Comparison of ENCODE assay signal across 1 cellular context in the genomic region with DNA sequence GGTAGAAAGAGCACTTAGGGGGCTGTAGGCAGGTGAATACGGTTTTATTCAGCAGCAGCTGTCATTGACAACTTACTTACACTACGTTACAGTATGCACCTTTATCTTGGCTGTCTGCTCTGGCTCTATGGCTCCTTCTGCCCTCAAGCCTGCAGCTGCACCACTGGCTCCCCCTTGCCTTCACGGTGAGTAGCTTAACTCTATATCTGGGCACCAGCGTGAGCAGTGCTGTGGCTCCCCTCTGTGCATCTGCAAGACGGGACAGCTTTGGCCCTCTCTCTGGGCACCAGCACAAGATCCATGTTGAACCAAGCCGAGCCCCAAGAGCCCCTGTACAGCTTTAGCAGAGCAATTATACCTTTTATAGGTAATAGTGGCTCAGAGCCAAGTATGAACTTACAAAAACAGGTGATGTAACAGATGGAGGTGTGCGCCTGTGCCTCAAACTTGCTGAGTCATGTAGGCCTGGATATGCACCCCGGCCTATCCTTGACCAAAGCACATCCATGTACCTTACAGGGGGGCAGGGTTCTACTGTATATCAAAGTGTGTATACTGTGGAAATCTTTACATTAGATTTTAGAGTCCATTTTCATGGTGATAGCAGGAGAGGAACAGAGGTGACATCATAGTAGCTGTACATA.
TF ChIP-seq lines count a peak whose summit lies in the region.

No MANE protein-coding gene starts in this region.

TF ChIP-seq in K562, 482 proteins besides CTCF, POLR2A, EP300 and RAD21 (continued from another document):
- TF ChIP-seq, protein P1, sequence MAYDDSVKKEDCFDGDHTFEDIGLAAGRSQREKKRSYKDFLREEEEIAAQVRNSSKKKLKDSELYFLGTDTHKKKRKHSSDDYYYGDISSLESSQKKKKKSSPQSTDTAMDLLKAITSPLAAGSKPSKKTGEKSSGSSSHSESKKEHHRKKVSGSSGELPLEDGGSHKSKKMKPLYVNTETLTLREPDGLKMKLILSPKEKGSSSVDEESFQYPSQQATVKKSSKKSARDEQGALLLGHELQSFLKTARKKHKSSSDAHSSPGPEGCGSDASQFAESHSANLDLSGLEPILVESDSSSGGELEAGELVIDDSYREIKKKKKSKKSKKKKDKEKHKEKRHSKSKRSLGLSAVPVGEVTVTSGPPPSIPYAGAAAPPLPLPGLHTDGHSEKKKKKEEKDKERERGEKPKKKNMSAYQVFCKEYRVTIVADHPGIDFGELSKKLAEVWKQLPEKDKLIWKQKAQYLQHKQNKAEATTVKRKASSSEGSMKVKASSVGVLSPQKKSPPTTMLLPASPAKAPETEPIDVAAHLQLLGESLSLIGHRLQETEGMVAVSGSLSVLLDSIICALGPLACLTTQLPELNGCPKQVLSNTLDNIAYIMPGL (CRISPR knock-in tag; IDR thresholded peaks at IDR 0.05), result no peak
- no peak for TF ChIP-seq COPS2 (conservative IDR thresholded peaks at IDR 0.05)
- TF ChIP-seq CHCHD3 (CRISPR knock-in tag; IDR thresholded peaks at IDR 0.05), result no peak
- peak; percentile 91 for TF ChIP-seq NFE2 (IDR thresholded peaks at IDR 0.05; ENCODE audit: low read depth)
- no peak for TF ChIP-seq RBM34 (IDR thresholded peaks at IDR 0.05; ENCODE audit: borderline replicate concordance, insufficient read depth, low read length)
- TF ChIP-seq CC2D1A (IDR thresholded peaks at IDR 0.05), result 0 out of 2 replicates have a peak, but pooled peaks have one; percentile 49
- TF ChIP-seq, protein P2, sequence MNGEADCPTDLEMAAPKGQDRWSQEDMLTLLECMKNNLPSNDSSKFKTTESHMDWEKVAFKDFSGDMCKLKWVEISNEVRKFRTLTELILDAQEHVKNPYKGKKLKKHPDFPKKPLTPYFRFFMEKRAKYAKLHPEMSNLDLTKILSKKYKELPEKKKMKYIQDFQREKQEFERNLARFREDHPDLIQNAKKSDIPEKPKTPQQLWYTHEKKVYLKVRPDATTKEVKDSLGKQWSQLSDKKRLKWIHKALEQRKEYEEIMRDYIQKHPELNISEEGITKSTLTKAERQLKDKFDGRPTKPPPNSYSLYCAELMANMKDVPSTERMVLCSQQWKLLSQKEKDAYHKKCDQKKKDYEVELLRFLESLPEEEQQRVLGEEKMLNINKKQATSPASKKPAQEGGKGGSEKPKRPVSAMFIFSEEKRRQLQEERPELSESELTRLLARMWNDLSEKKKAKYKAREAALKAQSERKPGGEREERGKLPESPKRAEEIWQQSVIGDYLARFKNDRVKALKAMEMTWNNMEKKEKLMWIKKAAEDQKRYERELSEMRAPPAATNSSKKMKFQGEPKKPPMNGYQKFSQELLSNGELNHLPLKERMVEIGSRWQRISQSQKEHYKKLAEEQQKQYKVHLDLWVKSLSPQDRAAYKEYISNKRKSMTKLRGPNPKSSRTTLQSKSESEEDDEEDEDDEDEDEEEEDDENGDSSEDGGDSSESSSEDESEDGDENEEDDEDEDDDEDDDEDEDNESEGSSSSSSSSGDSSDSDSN (IDR thresholded peaks at IDR 0.05; ENCODE audit: borderline replicate concordance in 1 of 2, low read depth in 2 of 2, low read length in 2 of 2), result no peak
- no peak for TF ChIP-seq NR4A1 (CRISPR knock-in tag; IDR thresholded peaks at IDR 0.05)
- TF ChIP-seq NR4A1 (tag; IDR thresholded peaks at IDR 0.05), result 0 out of 2 replicates have a peak, but pooled peaks have one; percentile 50
- TF ChIP-seq, protein P3, sequence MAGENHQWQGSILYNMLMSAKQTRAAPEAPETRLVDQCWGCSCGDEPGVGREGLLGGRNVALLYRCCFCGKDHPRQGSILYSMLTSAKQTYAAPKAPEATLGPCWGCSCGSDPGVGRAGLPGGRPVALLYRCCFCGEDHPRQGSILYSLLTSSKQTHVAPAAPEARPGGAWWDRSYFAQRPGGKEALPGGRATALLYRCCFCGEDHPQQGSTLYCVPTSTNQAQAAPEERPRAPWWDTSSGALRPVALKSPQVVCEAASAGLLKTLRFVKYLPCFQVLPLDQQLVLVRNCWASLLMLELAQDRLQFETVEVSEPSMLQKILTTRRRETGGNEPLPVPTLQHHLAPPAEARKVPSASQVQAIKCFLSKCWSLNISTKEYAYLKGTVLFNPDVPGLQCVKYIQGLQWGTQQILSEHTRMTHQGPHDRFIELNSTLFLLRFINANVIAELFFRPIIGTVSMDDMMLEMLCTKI (IDR thresholded peaks at IDR 0.05; ENCODE audit: partially characterized antibody), result no peak
- TF ChIP-seq TARDBP (IDR thresholded peaks at IDR 0.05), result no peak
- TF ChIP-seq C11orf30 (IDR thresholded peaks at IDR 0.05; ENCODE audit: low read depth), result peak; percentile 91
- TF ChIP-seq ZNF707 (CRISPR knock-in tag; conservative IDR thresholded peaks at IDR 0.05), result no peak
- TF ChIP-seq, protein P4, sequence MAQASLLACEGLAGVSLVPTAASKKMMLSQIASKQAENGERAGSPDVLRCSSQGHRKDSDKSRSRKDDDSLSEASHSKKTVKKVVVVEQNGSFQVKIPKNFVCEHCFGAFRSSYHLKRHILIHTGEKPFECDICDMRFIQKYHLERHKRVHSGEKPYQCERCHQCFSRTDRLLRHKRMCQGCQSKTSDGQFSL (CRISPR knock-in tag; IDR thresholded peaks at IDR 0.05), result no peak
- TF ChIP-seq, protein P4 (tag; IDR thresholded peaks at IDR 0.05), result 0 out of 4 replicates have a peak, but pooled peaks of 1 of the 2 experiments have one; percentile 49
- no peak for TF ChIP-seq ZNF77 (CRISPR knock-in tag; IDR thresholded peaks at IDR 0.05)
- no peak for TF ChIP-seq ELF4 (CRISPR knock-in tag; IDR thresholded peaks at IDR 0.05)
- TF ChIP-seq KLF1 (tag; IDR thresholded peaks at IDR 0.05), result no peak
- TF ChIP-seq, protein P5, sequence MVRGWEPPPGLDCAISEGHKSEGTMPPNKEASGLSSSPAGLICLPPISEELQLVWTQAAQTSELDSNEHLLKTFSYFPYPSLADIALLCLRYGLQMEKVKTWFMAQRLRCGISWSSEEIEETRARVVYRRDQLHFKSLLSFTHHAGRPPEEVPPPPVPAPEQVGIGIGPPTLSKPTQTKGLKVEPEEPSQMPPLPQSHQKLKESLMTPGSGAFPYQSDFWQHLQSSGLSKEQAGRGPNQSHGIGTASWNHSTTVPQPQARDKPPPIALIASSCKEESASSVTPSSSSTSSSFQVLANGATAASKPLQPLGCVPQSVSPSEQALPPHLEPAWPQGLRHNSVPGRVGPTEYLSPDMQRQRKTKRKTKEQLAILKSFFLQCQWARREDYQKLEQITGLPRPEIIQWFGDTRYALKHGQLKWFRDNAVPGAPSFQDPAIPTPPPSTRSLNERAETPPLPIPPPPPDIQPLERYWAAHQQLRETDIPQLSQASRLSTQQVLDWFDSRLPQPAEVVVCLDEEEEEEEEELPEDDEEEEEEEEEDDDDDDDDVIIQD (CRISPR knock-in tag; IDR thresholded peaks at IDR 0.05), result no peak
- TF ChIP-seq, protein P6, sequence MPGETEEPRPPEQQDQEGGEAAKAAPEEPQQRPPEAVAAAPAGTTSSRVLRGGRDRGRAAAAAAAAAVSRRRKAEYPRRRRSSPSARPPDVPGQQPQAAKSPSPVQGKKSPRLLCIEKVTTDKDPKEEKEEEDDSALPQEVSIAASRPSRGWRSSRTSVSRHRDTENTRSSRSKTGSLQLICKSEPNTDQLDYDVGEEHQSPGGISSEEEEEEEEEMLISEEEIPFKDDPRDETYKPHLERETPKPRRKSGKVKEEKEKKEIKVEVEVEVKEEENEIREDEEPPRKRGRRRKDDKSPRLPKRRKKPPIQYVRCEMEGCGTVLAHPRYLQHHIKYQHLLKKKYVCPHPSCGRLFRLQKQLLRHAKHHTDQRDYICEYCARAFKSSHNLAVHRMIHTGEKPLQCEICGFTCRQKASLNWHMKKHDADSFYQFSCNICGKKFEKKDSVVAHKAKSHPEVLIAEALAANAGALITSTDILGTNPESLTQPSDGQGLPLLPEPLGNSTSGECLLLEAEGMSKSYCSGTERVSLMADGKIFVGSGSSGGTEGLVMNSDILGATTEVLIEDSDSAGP (CRISPR knock-in tag; IDR thresholded peaks at IDR 0.05), result no peak
- TF ChIP-seq, protein P7, sequence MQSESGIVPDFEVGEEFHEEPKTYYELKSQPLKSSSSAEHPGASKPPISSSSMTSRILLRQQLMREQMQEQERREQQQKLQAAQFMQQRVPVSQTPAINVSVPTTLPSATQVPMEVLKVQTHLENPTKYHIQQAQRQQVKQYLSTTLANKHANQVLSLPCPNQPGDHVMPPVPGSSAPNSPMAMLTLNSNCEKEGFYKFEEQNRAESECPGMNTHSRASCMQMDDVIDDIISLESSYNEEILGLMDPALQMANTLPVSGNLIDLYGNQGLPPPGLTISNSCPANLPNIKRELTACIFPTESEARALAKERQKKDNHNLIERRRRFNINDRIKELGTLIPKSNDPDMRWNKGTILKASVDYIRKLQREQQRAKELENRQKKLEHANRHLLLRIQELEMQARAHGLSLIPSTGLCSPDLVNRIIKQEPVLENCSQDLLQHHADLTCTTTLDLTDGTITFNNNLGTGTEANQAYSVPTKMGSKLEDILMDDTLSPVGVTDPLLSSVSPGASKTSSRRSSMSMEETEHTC (IDR thresholded peaks at IDR 0.05), result no peak
